ENCODE assay signal across 1 cellular context in the genomic region with DNA sequence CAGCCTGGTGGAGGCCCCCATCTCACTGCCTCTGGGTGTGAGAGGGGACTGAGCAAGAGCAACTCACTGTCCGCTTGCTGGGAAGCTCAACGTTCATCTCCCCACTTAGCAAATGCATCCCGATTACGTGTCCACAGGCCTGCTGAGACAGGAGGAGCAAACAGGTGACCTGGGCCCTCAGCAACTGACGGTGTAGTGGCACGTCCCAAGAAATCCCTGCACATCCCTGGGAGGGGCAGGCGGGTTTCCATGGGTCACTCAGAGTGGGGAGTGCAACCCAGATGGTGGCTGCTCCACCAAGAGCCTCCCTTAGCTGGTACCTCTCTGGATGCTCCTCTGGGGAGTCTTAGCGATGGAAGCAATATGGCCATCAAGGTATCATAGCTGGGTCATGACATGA.
TF ChIP-seq lines count a peak whose summit lies in the region.

No MANE protein-coding gene starts in this region.

TF ChIP-seq in H1, 55 proteins besides CTCF, POLR2A, EP300 and RAD21 (continued from another document):
- TF ChIP-seq CBX8 (IDR thresholded peaks at IDR 0.05; ENCODE audit: borderline replicate concordance, low read depth, low read length): no peak
- TF ChIP-seq ZNF274 (IDR thresholded peaks at IDR 0.05; ENCODE audit: borderline replicate concordance, extremely low read depth, low read length): no peak
- TF ChIP-seq, protein P1, sequence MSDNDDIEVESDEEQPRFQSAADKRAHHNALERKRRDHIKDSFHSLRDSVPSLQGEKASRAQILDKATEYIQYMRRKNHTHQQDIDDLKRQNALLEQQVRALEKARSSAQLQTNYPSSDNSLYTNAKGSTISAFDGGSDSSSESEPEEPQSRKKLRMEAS (IDR thresholded peaks at IDR 0.05): no peak
- no peak for TF ChIP-seq TBP (IDR thresholded peaks at IDR 0.05; ENCODE audit: low read depth, low read length)
- no peak for TF ChIP-seq CTBP2 (IDR thresholded peaks at IDR 0.05; ENCODE audit: borderline replicate concordance, insufficient read depth, insufficient read length, low read length)
- no peak for TF ChIP-seq JUND (IDR thresholded peaks at IDR 0.05; ENCODE audit: low read length)
- TF ChIP-seq SP2 (IDR thresholded peaks at IDR 0.05; ENCODE audit: low read length): no peak
- TF ChIP-seq FOSL1 (IDR thresholded peaks at IDR 0.05; ENCODE audit: insufficient read depth, low read depth, low read length): no peak
- TF ChIP-seq BCL11A (IDR thresholded peaks at IDR 0.05; ENCODE audit: low read depth in 2 of 2, low read length in 2 of 2): no peak
- no peak for TF ChIP-seq BRCA1 (IDR thresholded peaks at IDR 0.05; ENCODE audit: low read depth, low read length)
- TF ChIP-seq CEBPB (IDR thresholded peaks at IDR 0.05; ENCODE audit: low read depth, low read length): no peak
